Comparison of ENCODE assay signal across 8 cellular contexts in the genomic region with DNA sequence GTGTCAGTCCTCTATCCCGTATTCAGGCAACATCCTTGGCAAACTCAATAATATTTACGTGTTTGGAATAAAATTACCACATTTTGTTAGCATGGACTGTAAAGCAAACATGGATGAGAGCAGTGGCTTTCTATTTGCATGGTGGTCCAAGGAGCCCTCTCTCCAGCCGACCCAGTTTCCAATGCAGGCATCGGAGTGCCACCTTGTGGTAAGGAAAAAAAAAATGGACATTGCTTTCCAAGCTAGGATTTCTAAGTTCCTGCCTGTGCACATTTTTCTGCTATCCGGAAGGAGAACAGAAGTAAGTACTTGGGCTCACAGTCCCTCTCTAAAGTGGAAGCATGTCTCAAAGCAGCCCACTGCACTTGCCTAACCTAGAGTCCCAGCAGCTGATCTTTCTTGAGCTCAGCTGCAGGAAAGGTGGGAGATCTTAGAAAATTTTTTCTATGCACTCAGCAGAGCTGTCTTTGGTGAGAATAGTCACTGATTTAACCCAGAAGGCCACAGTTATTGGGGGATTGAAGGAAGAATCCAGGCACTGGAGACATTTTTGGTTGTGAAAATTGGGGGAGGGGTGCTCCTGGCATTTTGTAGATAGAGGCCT. TPM values are rescaled to one million over a fixed set of nuclear protein-coding genes. Genes with fewer than 3 reads are reported as not detected.
A peak's percentile ranks its signal among the peaks of the same experiment; 100 is the strongest.
DNase-seq lines count a peak whose midpoint lies in the region; TF ChIP-seq lines count a peak whose summit lies in the region.

No MANE protein-coding gene starts in this region.

- H3K4me3 ChIP-seq in BJ (ENCODE audit: low read depth, low read length) (no peak overlapping the region), SK-N-MC (0 out of 2 replicates have a peak overlapping the region, but pooled peaks have one; percentile 24), stomach (no peak overlapping the region)

- peaks cover 0 to 7% (median 0%) of the 10 kb centered on the region in 4 donors for H3K4me1 ChIP-seq in stomach

- H3K27me3 ChIP-seq in BJ (ENCODE audit: control insufficient read depth, insufficient read depth, low read length) (peaks cover 3% of the 10 kb centered on the region; the same call in 1 of the 2 replicates), stomach (no peaks in the 10 kb centered on the region)

- TF ChIP-seq CTCF in BJ (IDR thresholded peaks at IDR 0.05; ENCODE audit: insufficient read depth, low read depth, low read length) (peak; percentile 43), stomach (IDR thresholded peaks at IDR 0.05) (no peak)

- no peaks in the 10 kb centered on the region for H3K9me3 ChIP-seq in SK-N-MC (ENCODE audit: low read depth, low read length)
- no peaks in the 10 kb centered on the region for H3K9me3 ChIP-seq in stomach

- CTCF ChIA-PET in BJ (lab: Yijun Ruan, JAX) = interaction anchor here (0.6 to 2.0 kb wide), 6 partner anchors 8 to 861 kb away, joined by 3 to 9 read pairs (median 4); a partner anchor contains a TSS

- H3K36me3 ChIP-seq in BJ (ENCODE audit: control insufficient read depth, insufficient read depth, low read length) (no peaks in the 10 kb centered on the region), SK-N-MC (ENCODE audit: insufficient read depth, low read length) (no peaks in the 10 kb centered on the region), stomach (no peaks in the 10 kb centered on the region)

- POLR2A ChIA-PET in BJ (lab: Charles Lee) = no interaction called here

- intact Hi-C loops in stomach (cut with DNase I; ENCODE audit: low total_unique reads) = no loop called here

- no peak for DNase-seq in BJ (ENCODE audit: low read depth)
- peak; percentile 5 for DNase-seq in HK-2 (ENCODE audit: unreplicated experiment)
- peak; percentile 62 for DNase-seq in SK-N-MC (ENCODE audit: low read depth, low spot score)
- DNase-seq in islet precursor cell = peak; percentile 59
- DNase-seq in RPMI8226 = no peak
- DNase-seq in stomach = no peak
- DNase-seq in T-helper 2 cell = no peak
- DNase-seq in cortex of kidney (lab: John Stamatoyannopoulos, UW) = no peak

- H3K27ac ChIP-seq in SK-N-MC = peak overlapping the region; percentile 76
- H3K27ac ChIP-seq in stomach = no peak overlapping the region

- TF ChIP-seq EP300 in stomach (IDR thresholded peaks at IDR 0.05) = no peak

- TF ChIP-seq POLR2A in stomach (IDR thresholded peaks at IDR 0.05) = no peak

- 16 to 21% (median 21%) methylated on average over 5 of the region's 5 CpGs for WGBS in stomach, 5 donors

- peak overlapping the region; percentile 50 for H3K9ac ChIP-seq in SK-N-MC (ENCODE audit: insufficient read length)

RNA-seq across cellular contexts. Expression of a gene that starts 46.0 kb away (rescaled TPM):
- polyA plus RNA-seq in BJ (2011; rRNA removed) (4.9 and 6.6 TPM in 2 replicates), stomach (1 to 10 TPM; 1.2 to 1.8 (median 1.2) TPM)
- polyA minus RNA-seq in BJ (2011; rRNA and poly(A)+ RNA removed) = 4.4 and 8.6 TPM in 2 replicates
- total RNA-seq in stomach = 10 to 100 TPM in 4 of 5 donors, 1 to 10 TPM in 1; 1.4 to 45.8 (median 23.2) TPM

Comparison
In these comparisons a context has a peak if more than half of its experiments do, and no peak if none do; other contexts are left out.
1. DNase-seq: peak in HK-2 (single experiment), SK-N-MC (single experiment) and islet precursor cell (single experiment); none in BJ (single experiment), RPMI8226 (single experiment), stomach (single experiment), T-helper 2 cell (0 of 5) and cortex of kidney (single experiment).